ENCODE assay signal across 8 cellular contexts in the genomic region with DNA sequence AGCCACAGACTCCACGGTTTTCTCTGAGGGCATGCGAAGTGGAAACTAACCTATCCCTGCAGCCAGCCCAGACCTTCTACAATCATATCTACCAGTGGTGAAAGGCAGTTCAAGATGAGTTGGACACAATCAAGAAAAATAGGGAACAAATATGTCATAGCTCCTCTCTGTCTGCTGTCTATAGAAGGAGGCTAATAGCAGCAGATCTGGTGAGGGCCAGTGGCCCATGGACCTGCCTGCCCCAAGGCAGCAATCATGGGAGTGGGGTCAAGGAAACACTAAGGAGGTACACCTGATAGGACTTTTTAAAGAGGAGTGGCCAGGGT.
DNase-seq lines count a peak whose midpoint lies in the region; ATAC-seq and TF ChIP-seq lines count a peak whose summit lies in the region.

No MANE protein-coding gene starts in this region.

- peak overlapping the region; percentile 87 for H3K4me2 ChIP-seq in Karpas-422 (ENCODE audit: low read depth, low read length, poor library complexity, severe bottlenecking)

- H3K4me1 ChIP-seq in ACC112 (ENCODE audit: control insufficient read depth, insufficient read depth, low read length, unreplicated experiment) = peaks cover 79% of the 10 kb centered on the region
- H3K4me1 ChIP-seq in Karpas-422 (ENCODE audit: low read length) = peaks cover 53% of the 10 kb centered on the region

- H3K4me3 Mint-ChIP-seq in nephron progenitor cell = peak overlapping the region; percentile 33

- no peaks in the 10 kb centered on the region for H3K9me3 ChIP-seq in Karpas-422 (ENCODE audit: low read length)

- H2AFZ ChIP-seq in ACC112 (ENCODE audit: low read length, unreplicated experiment) = no peak overlapping the region
- peak overlapping the region; percentile 18; the same call in 1 of the 2 replicates for H2AFZ ChIP-seq in Karpas-422 (ENCODE audit: low read length)

- H3K27me3 Mint-ChIP-seq in nephron progenitor cell (ENCODE audit: low read depth, poor library complexity) = peaks cover 20% of the 10 kb centered on the region

- H3K27ac ChIP-seq in ACC112 (ENCODE audit: low read depth, low read length) (peak overlapping the region; percentile 98), Karpas-422 (ENCODE audit: low read length) (peak overlapping the region; percentile 92), cingulate gyrus (ENCODE audit: low read depth, low read length) (peak overlapping the region; percentile 49)

- DNase-seq in Karpas-422 (peak; percentile 60), nephron progenitor cell (no peak), H7 (no peak), NK-92 (lab: John Stamatoyannopoulos, UW; ENCODE audit: unreplicated experiment) (no peak)
- no peak for DNase-seq in effector CD4-positive, alpha-beta T cell

- H3K27me3 ChIP-seq in ACC112 (ENCODE audit: insufficient read depth, low read length) (no peaks in the 10 kb centered on the region), Karpas-422 (ENCODE audit: low read length) (no peaks in the 10 kb centered on the region), H7 (ENCODE audit: control insufficient read depth, insufficient read depth, low read length) (no peaks in the 10 kb centered on the region)

- H3K9me2 ChIP-seq in Karpas-422 (replicated peaks; ENCODE audit: insufficient read depth, low read length) = no peaks in the 10 kb centered on the region

- H3K79me2 ChIP-seq in ACC112 (ENCODE audit: control insufficient read depth, insufficient read depth, low read length, unreplicated experiment) (peaks cover 76% of the 10 kb centered on the region), Karpas-422 (ENCODE audit: low read length) (no peaks in the 10 kb centered on the region)

- H3K36me3 ChIP-seq in ACC112 (ENCODE audit: insufficient read depth, low read length) (no peaks in the 10 kb centered on the region), Karpas-422 (ENCODE audit: insufficient read depth, low read length) (no peaks in the 10 kb centered on the region), H7 (replicated peaks; ENCODE audit: control insufficient read depth, insufficient read depth, low read length) (no peaks in the 10 kb centered on the region)

- H3K27ac Mint-ChIP-seq in nephron progenitor cell = no peak overlapping the region

- H3K4me3 ChIP-seq in ACC112 (ENCODE audit: low read depth, low read length) = peak overlapping the region; percentile 76
- H3K4me3 ChIP-seq in Karpas-422 (ENCODE audit: low read length) = peak overlapping the region; percentile 66
- H3K4me3 ChIP-seq in H7 (ENCODE audit: insufficient read depth, low read depth, low read length) = no peak overlapping the region

- TF ChIP-seq CTCF in nephron progenitor cell (IDR thresholded peaks at IDR 0.05) = no peak

- H3K9me3 Mint-ChIP-seq in nephron progenitor cell = no peaks in the 10 kb centered on the region

- ATAC-seq in HG02763 (IDR thresholded peaks at IDR 0.05; ENCODE audit: unreplicated experiment) = no peak

- peak overlapping the region; percentile 72 for H3K9ac ChIP-seq in Karpas-422 (ENCODE audit: low read length)

- no peaks in the 10 kb centered on the region for H3K36me3 Mint-ChIP-seq in nephron progenitor cell (ENCODE audit: low read depth)

- no peaks in the 10 kb centered on the region for H4K20me1 ChIP-seq in Karpas-422 (ENCODE audit: insufficient read depth, low read depth, low read length)

- peaks cover 29% of the 10 kb centered on the region for H3K4me1 Mint-ChIP-seq in nephron progenitor cell
